13 cellular contexts compared by ENCODE assay signal in genomic region chr17:56892333-56892732, GRCh38.
"Had no signal": no experiment of that assay in that cellular context is flagged by ENCODE, and none has a peak within 500 bp of the region (broad histone marks: within the 10 kb centered on the region; RNA-seq: fewer than 3 reads in every experiment).

No MANE protein-coding gene starts in this region.

- DNase-seq: gastrocnemius medialis, ovary, small intestine had no signal

- H3K27me3 Mint-ChIP-seq: memory B cell had no signal

- H3K27ac Mint-ChIP-seq: memory B cell, mesothelial cell of epicardium had no signal

- H3K27ac ChIP-seq: epithelial cell of prostate, esophagus muscularis mucosa, gastrocnemius medialis, ovary, right atrium auricular region, stomach, thoracic aorta, transverse colon had no signal

- H3K9me3 Mint-ChIP-seq: natural killer cell had no signal

- H3K4me1 Mint-ChIP-seq: neural crest cell had no signal

- H3K36me3 ChIP-seq: ovary had no signal

- H3K4me3 Mint-ChIP-seq: memory B cell, mesothelial cell of epicardium, natural killer cell, neural crest cell had no signal

- H3K4me1 ChIP-seq: gastrocnemius medialis, right atrium auricular region had no signal

- ATAC-seq: gastrocnemius medialis had no signal

- H3K9me3 ChIP-seq: gastrocnemius medialis, ovary, right atrium auricular region, thoracic aorta, transverse colon had no signal

- H3K4me3 ChIP-seq: esophagus muscularis mucosa, gastrocnemius medialis, ovary, right atrium auricular region, stomach, thoracic aorta, transverse colon had no signal
